Comparison of ENCODE assay signal across 14 cellular contexts in genomic region chr3:151879684-151880282, GRCh38.
DNase-seq lines count a peak whose midpoint lies in the region; ATAC-seq lines count a peak whose summit lies in the region.
"Had no signal": no experiment of that assay in that cellular context is flagged by ENCODE, and none has a peak within 500 bp of the region (broad histone marks: within the 10 kb centered on the region; RNA-seq: fewer than 3 reads in every experiment).

No MANE protein-coding gene starts in this region.

- peak overlapping the region; percentile 55 for H3K27ac Mint-ChIP-seq in activated T-cell treated with anti-CD3 and anti-CD28 coated beads, Interleukin-2, amount 50 U/mL, for 24 hours
- peak overlapping the region; percentile 70 for H3K27ac Mint-ChIP-seq in activated naive CD8-positive, alpha-beta T cell treated with anti-CD3 and anti-CD28 coated beads, Interleukin-2, amount 50 U/mL, for 24 hours
- H3K27ac Mint-ChIP-seq: GM23338 had no signal

- H3K27me3 Mint-ChIP-seq in activated T-cell treated with anti-CD3 and anti-CD28 coated beads, Interleukin-2, amount 50 U/mL, for 24 hours: peaks cover 4% of the 10 kb centered on the region
- H3K27me3 Mint-ChIP-seq in activated naive CD8-positive, alpha-beta T cell treated with anti-CD3 and anti-CD28 coated beads, Interleukin-2, amount 50 U/mL, for 24 hours: peaks cover 2% of the 10 kb centered on the region

- no peaks in the 10 kb centered on the region for H3K9me3 Mint-ChIP-seq in activated T-cell treated with anti-CD3 and anti-CD28 coated beads, Interleukin-2, amount 50 U/mL, for 24 hours
- no peaks in the 10 kb centered on the region for H3K9me3 Mint-ChIP-seq in activated naive CD8-positive, alpha-beta T cell treated with anti-CD3 and anti-CD28 coated beads, Interleukin-2, amount 50 U/mL, for 24 hours
- H3K9me3 Mint-ChIP-seq: GM23338 had no signal

- DNase-seq in activated T-cell treated with anti-CD3 and anti-CD28 coated beads, Interleukin-2, amount 50 U/mL, for 24 hours: no peak
- no peak for DNase-seq in activated T-cell treated with anti-CD3 and anti-CD28 coated beads, Interleukin-2, amount 50 U/mL, for 1 hour
- no peak for DNase-seq in activated naive CD8-positive, alpha-beta T cell treated with anti-CD3 and anti-CD28 coated beads, Interleukin-2, amount 50 U/mL, for 24 hours
- no peak for DNase-seq in DMS153 treated with DMSO at 0.1 percent for 48 hours (lab: John Stamatoyannopoulos, UW; ENCODE audit: unreplicated experiment)
- DNase-seq: aorta; islet precursor cell; NCI-H510A treated with DMSO at 0.1 percent for 48 hours; stimulated activated CD4-positive, alpha-beta T cell treated with anti-CD3 and anti-CD28 coated beads, Interleukin-2, amount 100 ng/mL, for 24 hours had no signal

- no peak overlapping the region for H3K4me3 Mint-ChIP-seq in activated T-cell treated with anti-CD3 and anti-CD28 coated beads, Interleukin-2, amount 50 U/mL, for 24 hours
- peak overlapping the region; percentile 50 for H3K4me3 Mint-ChIP-seq in activated naive CD8-positive, alpha-beta T cell treated with anti-CD3 and anti-CD28 coated beads, Interleukin-2, amount 50 U/mL, for 24 hours
- H3K4me3 Mint-ChIP-seq: GM23338 had no signal

- H3K36me3 Mint-ChIP-seq in activated T-cell treated with anti-CD3 and anti-CD28 coated beads, Interleukin-2, amount 50 U/mL, for 24 hours (ENCODE audit: low read depth): no peaks in the 10 kb centered on the region
- H3K36me3 Mint-ChIP-seq in activated naive CD8-positive, alpha-beta T cell treated with anti-CD3 and anti-CD28 coated beads, Interleukin-2, amount 50 U/mL, for 24 hours (ENCODE audit: low read depth): no peaks in the 10 kb centered on the region

- ATAC-seq in HG03439 (IDR thresholded peaks at IDR 0.05; ENCODE audit: unreplicated experiment) (peak; percentile 57), GM19467 (IDR thresholded peaks at IDR 0.05; ENCODE audit: unreplicated experiment) (no peak), HG02642 (IDR thresholded peaks at IDR 0.05; ENCODE audit: poor library complexity, unreplicated experiment) (no peak), GM19324 (IDR thresholded peaks at IDR 0.05; ENCODE audit: low FRiP score, unreplicated experiment) (no peak)
- peak; percentile 68 for ATAC-seq in activated naive CD8-positive, alpha-beta T cell treated with anti-CD3 and anti-CD28 coated beads, Interleukin-2, amount 50 U/mL, for 24 hours
- ATAC-seq: A549, GM23338 had no signal

- peaks cover 15% of the 10 kb centered on the region for H3K4me1 Mint-ChIP-seq in activated T-cell treated with anti-CD3 and anti-CD28 coated beads, Interleukin-2, amount 50 U/mL, for 24 hours (ENCODE audit: low read depth)
- H3K4me1 Mint-ChIP-seq in activated naive CD8-positive, alpha-beta T cell treated with anti-CD3 and anti-CD28 coated beads, Interleukin-2, amount 50 U/mL, for 24 hours: peaks cover 20% of the 10 kb centered on the region

Comparison
In these comparisons a context has a peak if more than half of its experiments do, and no peak if none do; other contexts are left out.
1. ATAC-seq: peak in HG03439 (single experiment) and activated naive CD8-positive, alpha-beta T cell treated with anti-CD3 and anti-CD28 coated beads, Interleukin-2, amount 50 U/mL, for 24 hours (single experiment); none in GM19467 (single experiment), HG02642 (single experiment) and GM19324 (single experiment).